18 cellular contexts compared by ENCODE assay signal in the genomic region with DNA sequence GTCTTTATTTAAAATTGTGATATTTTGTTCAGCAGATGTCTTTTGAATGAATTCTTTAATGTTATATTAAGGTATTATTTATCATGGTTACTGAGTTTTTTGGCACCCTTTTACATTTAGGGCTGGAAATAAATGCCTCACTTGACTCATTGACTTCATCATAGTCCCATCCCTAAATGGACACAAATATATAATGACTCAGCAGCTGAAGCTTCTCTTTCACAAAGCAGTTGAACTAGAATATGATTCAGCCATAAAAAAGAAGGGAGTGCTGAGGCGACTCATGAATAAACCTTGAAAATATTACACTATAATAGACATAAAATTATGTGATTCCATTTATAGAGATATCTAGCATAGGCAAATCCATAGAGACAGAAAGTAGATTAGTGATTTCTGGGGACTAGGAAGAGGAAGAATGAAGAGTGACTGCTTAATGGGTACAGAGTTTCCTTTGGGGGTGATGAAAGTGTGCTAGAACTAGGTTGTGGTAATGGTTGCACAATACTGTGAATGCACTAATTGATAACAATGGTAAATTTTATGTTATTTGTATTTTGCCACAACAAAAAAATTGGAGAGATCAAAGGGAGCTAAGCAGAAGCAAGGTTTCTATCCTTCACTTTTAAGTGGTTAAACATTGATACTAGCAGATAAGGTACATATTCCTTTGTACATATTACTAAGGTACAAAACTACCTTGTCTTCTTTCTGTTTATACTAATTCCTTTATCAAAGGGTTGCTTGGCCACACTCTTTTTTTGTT.
DNase-seq lines count a peak whose midpoint lies in the region; ATAC-seq, FAIRE-seq and TF ChIP-seq lines count a peak whose summit lies in the region.
"Had no signal": no experiment of that assay in that cellular context is flagged by ENCODE, and none has a peak within 500 bp of the region (broad histone marks: within the 10 kb centered on the region; RNA-seq: fewer than 3 reads in every experiment).

No MANE protein-coding gene starts in this region.

- no peaks in the 10 kb centered on the region for H3K27me3 ChIP-seq in mammary epithelial cell (ENCODE audit: insufficient read depth, low read length)
- no peaks in the 10 kb centered on the region; the same call in 1 of the 2 replicates for H3K27me3 ChIP-seq in GM23248 (replicated peaks; ENCODE audit: insufficient read depth)
- no peaks in the 10 kb centered on the region for H3K27me3 ChIP-seq in tibial nerve
- H3K27me3 ChIP-seq: SJSA1 had no signal

- H3K27ac ChIP-seq in A549 = no peak overlapping the region
- H3K27ac ChIP-seq in mammary epithelial cell (ENCODE audit: insufficient read depth, low read depth, low read length) = peak overlapping the region; percentile 94
- no peak overlapping the region for H3K27ac ChIP-seq in GM23248
- no peak overlapping the region for H3K27ac ChIP-seq in tibial nerve
- H3K27ac ChIP-seq: SJSA1 had no signal

- H3K4me1 ChIP-seq in A549 = no peaks in the 10 kb centered on the region
- peaks cover 35% of the 10 kb centered on the region for H3K4me1 ChIP-seq in mammary epithelial cell (ENCODE audit: insufficient read depth, low read length)
- H3K4me1 ChIP-seq in GM23248 (ENCODE audit: insufficient read depth) = no peaks in the 10 kb centered on the region
- no peaks in the 10 kb centered on the region for H3K4me1 ChIP-seq in tibial nerve
- H3K4me1 ChIP-seq: HAP-1, SJSA1 had no signal

- ATAC-seq in A549 = no peak
- ATAC-seq in stimulated activated memory B cell treated with anti-CD40 and anti-IgM and Interleukin-4, amounts not matched to agents 10 μg/mL and 1 μg/mL and 100 μg/mL, for 72 hours = no peak

- no peak overlapping the region for H3K27ac Mint-ChIP-seq in stimulated activated memory B cell treated with anti-CD40 and anti-IgM and Interleukin-4, amounts not matched to agents 10 μg/mL and 1 μg/mL and 100 μg/mL, for 72 hours

- BruUV-seq in mammary epithelial cell (replicated peaks; lab: Mats Ljungman, UMichigan) = no TSS peak

- no peak for TF ChIP-seq RAD21 in A549 (conservative IDR thresholded peaks at IDR 0.05 in 1 of 2, IDR thresholded peaks at IDR 0.05 in 1 of 2)

- peak in 1 of 2 experiments; percentile 4 for DNase-seq in A549 (ENCODE audit: low read depth in 1 of 2, low spot score in 1 of 2)
- peak; percentile 21 for DNase-seq in LoVo (ENCODE audit: low spot score)
- DNase-seq in mammary epithelial cell = peak; percentile 79
- peak; percentile 20 for DNase-seq in kidney glomerular epithelial cell (lab: John Stamatoyannopoulos, UW)
- no peak for DNase-seq in HUDEP-2 (lab: John Stamatoyannopoulos, UW; ENCODE audit: unreplicated experiment in 76 of 76)
- DNase-seq in GM23248 = no peak
- DNase-seq in tibial nerve (ENCODE audit: low spot score in 2 of 2) = no peak
- DNase-seq: C1 segment of cervical spinal cord; NCI-H1048; NCI-H1436 treated with DMSO at 0.1 percent for 48 hours; NCI-H2029 treated with DMSO at 0.1 percent for 48 hours; NCI-H2171 treated with DMSO at 0.1 percent for 48 hours; NCI-H446 treated with DMSO at 0.1 percent for 48 hours; NK-92 treated with Interleukin-12 subunit alpha and Interleukin-12 subunit beta, amount 100 ng/mL, for 24 hours; RPMI8226 had no signal

- no peaks in the 10 kb centered on the region for H3K36me3 ChIP-seq in mammary epithelial cell (ENCODE audit: insufficient read depth, low read length)
- H3K36me3 ChIP-seq in GM23248 (ENCODE audit: low read depth) = no peaks in the 10 kb centered on the region
- no peaks in the 10 kb centered on the region for H3K36me3 ChIP-seq in tibial nerve
- H3K36me3 ChIP-seq: HAP-1, SJSA1 had no signal

- POLR2A ChIA-PET in A549 (lab: Yijun Ruan, JAX) = no interaction called here

- H3F3A ChIP-seq in GM23248 (ENCODE audit: insufficient read depth) = no peaks in the 10 kb centered on the region

- no peaks in the 10 kb centered on the region for H3K9me2 ChIP-seq in GM23248 (ENCODE audit: insufficient read depth)

- intact Hi-C loops in mammary epithelial cell (cut with micrococcal nuclease) = no loop called here

- H3K27me3 Mint-ChIP-seq in stimulated activated memory B cell treated with anti-CD40 and anti-IgM and Interleukin-4, amounts not matched to agents 10 μg/mL and 1 μg/mL and 100 μg/mL, for 72 hours = peaks cover 12% of the 10 kb centered on the region

- H3K79me2 ChIP-seq in mammary epithelial cell (ENCODE audit: insufficient read depth, low read length) = no peaks in the 10 kb centered on the region
- H3K79me2 ChIP-seq in GM23248 (ENCODE audit: insufficient read depth) = no peaks in the 10 kb centered on the region

- no peak for TF ChIP-seq EP300 in A549 (IDR thresholded peaks at IDR 0.05)
- TF ChIP-seq EP300 in tibial nerve (IDR thresholded peaks at IDR 0.05) = no peak

- H3K4me3 ChIP-seq in A549 = no peak overlapping the region
- H3K4me3 ChIP-seq in mammary epithelial cell (replicated peaks in 1 of 3; ENCODE audit: insufficient read depth in 1 of 3, low read depth in 2 of 3, low read length in 3 of 3) = no peak overlapping the region
- H3K4me3 ChIP-seq in GM23248 = no peak overlapping the region
- H3K4me3 ChIP-seq in tibial nerve = no peak overlapping the region
- H3K4me3 ChIP-seq: HAP-1, SJSA1 had no signal

- TF ChIP-seq POLR2A in A549 (IDR thresholded peaks at IDR 0.05; ENCODE audit: low read length) (no peak), tibial nerve (IDR thresholded peaks at IDR 0.05) (no peak)

- dilution Hi-C loops in mammary epithelial cell (cut with HindIII; ENCODE audit: low sequenced_read_pairs) = no loop called here

- no peaks in the 10 kb centered on the region for H3K4me1 Mint-ChIP-seq in stimulated activated memory B cell treated with anti-CD40 and anti-IgM and Interleukin-4, amounts not matched to agents 10 μg/mL and 1 μg/mL and 100 μg/mL, for 72 hours

- H3K4me3 Mint-ChIP-seq in stimulated activated memory B cell treated with anti-CD40 and anti-IgM and Interleukin-4, amounts not matched to agents 10 μg/mL and 1 μg/mL and 100 μg/mL, for 72 hours = no peak overlapping the region

- H3K4me2 ChIP-seq in A549 (no peak overlapping the region), mammary epithelial cell (ENCODE audit: insufficient read depth, low read depth, low read length) (peak overlapping the region; percentile 42), GM23248 (ENCODE audit: unreplicated experiment) (no peak overlapping the region)

- H3K9ac ChIP-seq in mammary epithelial cell (ENCODE audit: insufficient read depth, low read length) (peak overlapping the region; percentile 38), GM23248 (no peak overlapping the region)

- H4K20me1 ChIP-seq in mammary epithelial cell (ENCODE audit: insufficient read depth, low read length) (no peaks in the 10 kb centered on the region), GM23248 (ENCODE audit: insufficient read depth) (no peaks in the 10 kb centered on the region)

- in situ Hi-C loops in mammary epithelial cell (cut with MboI; ENCODE audit: low sequenced_read_pairs in 2 of 2) (loop anchor here in 1 of 2 donors (5.0 kb wide), 1 partner anchor 93 kb away; no protein-coding TSS in a partner anchor), GM23248 (cut with MboI) (no loop called here)

- CTCF ChIA-PET in A549 (lab: Yijun Ruan, JAX) = interaction anchor here (0.6 kb wide), 1 partner anchor 530 kb away, joined by 3 read pairs; no protein-coding TSS in a partner anchor
- CTCF ChIA-PET in mammary epithelial cell (lab: Charles Lee; ENCODE audit: low non-redundant PET) = no interaction called here

- no peak for FAIRE-seq in A549 (lab: Jason Lieb, UNC)

- TF ChIP-seq CTCF in A549 (IDR thresholded peaks at IDR 0.05) (no peak), mammary epithelial cell (conservative IDR thresholded peaks at IDR 0.05 in 1 of 2, IDR thresholded peaks at IDR 0.05 in 1 of 2; ENCODE audit: extremely low read depth in 1 of 2, insufficient read depth in 1 of 2, low read depth in 1 of 2, low read length in 2 of 2) (no peak), tibial nerve (IDR thresholded peaks at IDR 0.05) (no peak)

- no peaks in the 10 kb centered on the region for H3K9me3 ChIP-seq in A549
- no peaks in the 10 kb centered on the region for H3K9me3 ChIP-seq in mammary epithelial cell (replicated peaks; ENCODE audit: insufficient read depth, low read length)
- H3K9me3 ChIP-seq in GM23248 (ENCODE audit: low read depth) = peaks cover 3% of the 10 kb centered on the region
- H3K9me3 ChIP-seq in tibial nerve = peaks cover 0 to 6% (median 2%) of the 10 kb centered on the region in 4 donors
- H3K9me3 ChIP-seq: HAP-1, SJSA1 had no signal

- H2AFZ ChIP-seq in mammary epithelial cell (ENCODE audit: low read depth, low read length) (no peak overlapping the region), GM23248 (no peak overlapping the region)

- no peaks in the 10 kb centered on the region for H3K36me3 Mint-ChIP-seq in stimulated activated memory B cell treated with anti-CD40 and anti-IgM and Interleukin-4, amounts not matched to agents 10 μg/mL and 1 μg/mL and 100 μg/mL, for 72 hours

- 20% methylated on average over 1 of the region's 1 CpG for WGBS in A549 (ENCODE audit: missing lambda C conversion rate)
- 0% methylated on average over 1 of the region's 1 CpG for WGBS in mammary epithelial cell (ENCODE audit: low coverage, missing lambda C conversion rate)
- WGBS in GM23248 (ENCODE audit: low coverage in 1 of 2, low lambda C conversion rate in 2 of 2, missing lambda C conversion rate in 2 of 2), 2 experiments = 61 to 71% methylated on average over 1 of the region's 1 CpG
- WGBS in tibial nerve, 2 donors = 81 to 92% methylated on average over 1 of the region's 1 CpG

- H3K9me3 Mint-ChIP-seq in stimulated activated memory B cell treated with anti-CD40 and anti-IgM and Interleukin-4, amounts not matched to agents 10 μg/mL and 1 μg/mL and 100 μg/mL, for 72 hours = no peaks in the 10 kb centered on the region

TF ChIP-seq in A549, 52 proteins besides CTCF, POLR2A, EP300 and RAD21:
- TF ChIP-seq MAFK (IDR thresholded peaks at IDR 0.05; ENCODE audit: partially characterized antibody) (peak; percentile 19), RCOR1 (IDR thresholded peaks at IDR 0.05; ENCODE audit: low read depth, low read length) (no peak)

Comparison
In these comparisons a context has a peak if more than half of its experiments do, and no peak if none do; other contexts are left out.
1. DNase-seq: peak in LoVo (single experiment), mammary epithelial cell (single experiment) and kidney glomerular epithelial cell (single experiment); none in HUDEP-2 (0 of 76), GM23248 (single experiment) and tibial nerve (0 of 2).